Comparison of ENCODE assay signal across 8 cellular contexts in the genomic region with DNA sequence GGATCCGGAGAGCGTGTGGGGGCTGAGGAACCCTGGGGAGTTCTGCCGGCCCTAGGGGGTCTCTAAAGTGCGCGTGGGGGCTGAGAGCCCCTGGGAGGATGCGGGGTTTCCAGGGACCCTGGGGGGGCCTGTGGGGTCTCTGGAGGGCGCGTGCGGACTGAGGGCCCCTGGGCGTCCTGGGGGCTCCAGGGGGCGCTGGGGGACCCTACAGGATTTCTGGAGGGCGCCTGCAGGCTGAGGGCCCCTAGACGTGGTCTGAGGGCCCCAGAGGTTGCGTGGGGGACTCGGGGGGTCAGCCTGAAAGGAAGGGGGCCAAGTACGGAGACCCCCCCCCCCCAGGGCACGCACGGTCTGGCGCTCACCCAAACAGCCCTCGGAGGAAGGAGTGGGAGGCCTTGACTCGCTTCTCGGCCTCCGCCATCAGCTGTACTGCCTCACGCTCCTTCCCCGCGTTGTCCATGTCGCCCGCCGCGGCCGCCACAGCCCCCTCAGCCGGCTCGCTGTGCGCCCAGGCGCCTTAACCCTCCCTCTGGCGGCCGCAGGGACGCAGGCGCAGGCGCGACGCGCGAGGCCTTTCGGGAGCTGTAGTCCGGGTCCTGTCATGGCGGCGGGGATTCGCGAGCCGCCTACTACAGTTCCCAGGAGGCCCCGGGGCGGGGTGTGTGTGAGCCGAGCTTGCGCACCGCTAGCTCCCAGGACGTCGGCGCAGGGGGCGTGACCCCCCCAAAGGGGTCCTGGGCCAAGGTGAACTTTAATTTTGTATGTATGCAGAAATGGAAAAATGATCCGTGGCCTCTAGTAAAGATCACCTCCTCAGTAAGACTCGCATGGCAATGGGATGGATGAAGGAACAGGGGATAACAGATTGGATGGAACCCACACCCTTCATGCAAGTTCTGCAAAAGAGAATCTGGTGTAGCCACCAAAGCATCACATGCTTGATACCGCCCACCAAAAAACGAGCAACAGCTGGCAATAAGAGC. TPM values are rescaled to one million over a fixed set of nuclear protein-coding genes. Genes with fewer than 3 reads are reported as not detected.
DNase-seq lines count a peak whose midpoint lies in the region; ATAC-seq and TF ChIP-seq lines count a peak whose summit lies in the region.

TSS of gene NAPB (minus strand) at position 546 of the 983 bp plus-strand sequence. CDS start at position 460, 86 bp downstream.

- peak within 1 kb of the TSS; percentile 96 for H3K4me3 ChIP-seq in Caco-2 (ENCODE audit: low read depth, low read length)

- POLR2A ChIA-PET in Caco-2 (lab: Charles Lee): interaction anchor here (0.6 to 1.3 kb wide), 6 partner anchors 30 to 125 kb away, joined by 3 to 9 read pairs (median 4); partner anchors contain the start of gene GZF1

- H3K4me1 ChIP-seq in Caco-2: peaks cover 12% of the 10 kb centered on the region

- peak; percentile 95 for ATAC-seq in GM21360 (IDR thresholded peaks at IDR 0.05; ENCODE audit: unreplicated experiment)

- DNase-seq in Caco-2 (peak; percentile 94 to 96), HT-29 (ENCODE audit: low spot score) (peak; percentile 90), NK-92 (lab: John Stamatoyannopoulos, UW; ENCODE audit: unreplicated experiment) (peak; percentile 45), medulla oblongata (ENCODE audit: extremely low spot score) (peak; percentile 97)
- DNase-seq in activated CD8-positive, alpha-beta memory T cell treated with anti-CD3 and anti-CD28 coated beads for 1 hour (ENCODE audit: extremely low read depth in 1 of 2, low read depth in 1 of 2): peak; percentile 76 to 89
- DNase-seq in effector CD4-positive, alpha-beta T cell: peak; percentile 91
- peak; percentile 86 to 88 (median 86) for DNase-seq in stimulated activated CD4-positive, alpha-beta T cell treated with anti-CD3 and anti-CD28 coated beads, TNF-alpha, amount 100 ng/mL, for 48 hours (ENCODE audit: low read depth in 3 of 3)

- H3K27me3 ChIP-seq in Caco-2 (replicated peaks; ENCODE audit: control insufficient read depth, insufficient read depth, low read length): no peaks in the 10 kb centered on the region

- intact Hi-C loops in Caco-2 (cut with micrococcal nuclease; ENCODE audit: unreplicated experiment): loop anchor here (5.0 kb wide), 1 partner anchor 59 kb away; the partner anchor contains the start of gene GZF1

- H3K4me3 Mint-ChIP-seq in Caco-2 (ENCODE audit: unreplicated experiment): peak within 1 kb of the TSS; percentile 94

- peaks cover 5% of the 10 kb centered on the region for H3K4me1 Mint-ChIP-seq in Caco-2 (ENCODE audit: low read depth, unreplicated experiment)

- no peaks in the 10 kb centered on the region for H3K36me3 ChIP-seq in Caco-2 (ENCODE audit: control insufficient read depth, insufficient read depth, low read length)

- no TSS peak for BruUV-seq in Caco-2 (replicated peaks; lab: Mats Ljungman, UMichigan)

- CTCF ChIA-PET in Caco-2 (lab: Charles Lee): interaction anchor here (0.5 to 1.1 kb wide), 6 partner anchors 25 to 188 kb away, joined by 3 to 15 read pairs (median 4); partner anchors contain the start of gene NXT1

- peak; percentile 39 to 56 for TF ChIP-seq CTCF in Caco-2 (IDR thresholded peaks at IDR 0.05; ENCODE audit: insufficient read depth in 1 of 2, low read depth in 1 of 2, low read length in 1 of 2, severe bottlenecking in 1 of 2, unreplicated experiment in 1 of 2)

- peak within 1 kb of the TSS; percentile 67 for H3K27ac Mint-ChIP-seq in Caco-2 (ENCODE audit: unreplicated experiment)

- no peaks in the 10 kb centered on the region for H3K27me3 Mint-ChIP-seq in Caco-2 (ENCODE audit: insufficient read depth, unreplicated experiment)

- no peaks in the 10 kb centered on the region for H3K9me3 Mint-ChIP-seq in Caco-2 (ENCODE audit: unreplicated experiment)

- no peaks in the 10 kb centered on the region for H3K36me3 Mint-ChIP-seq in Caco-2 (ENCODE audit: insufficient read depth, unreplicated experiment)

- H3K9me3 ChIP-seq in Caco-2: no peaks in the 10 kb centered on the region

RNA-seq across cellular contexts. Expression of gene NAPB, which starts in this region (rescaled TPM):
- 9.4 and 10.1 TPM in 2 replicates for total RNA-seq in Caco-2 (2022)
- 5.7 and 6.4 TPM in 2 replicates for total RNA-seq in HT-29 (2014; rRNA removed; shearing (Covaris generic))

Comparison
In these comparisons a context has a peak if more than half of its experiments do, and no peak if none do; other contexts are left out.
1. Peak in every context shown above with its lines: DNase-seq, ATAC-seq and H3K4me3 ChIP-seq.
2. DNase-seq: peak in every context shown above with its lines; median percentile 97 in medulla oblongata; 95 in Caco-2; 91 in effector CD4-positive, alpha-beta T cell; 90 in HT-29; 86 in stimulated activated CD4-positive, alpha-beta T cell treated with anti-CD3 and anti-CD28 coated beads, TNF-alpha, amount 100 ng/mL, for 48 hours; 82 in activated CD8-positive, alpha-beta memory T cell treated with anti-CD3 and anti-CD28 coated beads for 1 hour; 45 in NK-92.